ENCODE assay signal across 8 cellular contexts in the genomic region with DNA sequence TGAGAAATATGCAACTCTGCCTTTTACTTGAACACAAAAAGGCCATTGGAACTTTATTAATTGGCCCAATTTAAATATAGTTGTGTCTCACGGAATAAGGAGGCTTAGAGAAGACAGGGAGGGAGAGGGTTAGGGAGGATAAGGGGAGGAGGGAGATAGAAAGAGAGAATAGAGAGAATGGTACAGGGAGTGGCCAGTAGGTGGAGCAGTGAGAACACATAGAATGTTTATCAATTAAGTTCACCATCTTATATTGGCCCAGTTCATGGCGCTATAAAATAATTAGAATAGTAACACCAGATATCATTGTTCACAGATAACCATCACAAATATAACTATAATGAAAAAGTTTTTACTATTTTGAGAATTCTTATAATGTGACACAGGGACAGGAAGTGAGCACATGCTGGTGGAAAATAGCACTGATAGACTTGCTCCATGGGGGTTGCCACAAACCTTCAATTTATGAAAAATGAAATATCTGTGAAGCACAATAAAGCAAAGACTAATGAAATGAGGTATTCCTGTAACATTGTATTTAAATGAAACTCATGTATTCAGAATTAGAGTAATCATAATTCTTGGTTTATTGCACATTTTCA.
DNase-seq lines count a peak whose midpoint lies in the region; ATAC-seq, FAIRE-seq and TF ChIP-seq lines count a peak whose summit lies in the region.

No MANE protein-coding gene starts in this region.

- no peak for TF ChIP-seq RAD21 in HepG2 (CRISPR knock-in tag; IDR thresholded peaks at IDR 0.05)

- H3K9me3 ChIP-seq in HepG2 (ENCODE audit: low read length), result no peaks in the 10 kb centered on the region

- FAIRE-seq in HepG2 (lab: Jason Lieb, UNC), result no peak

- TF ChIP-seq EP300 in HepG2 (IDR thresholded peaks at IDR 0.05; ENCODE audit: low read depth in 2 of 2, low read length in 2 of 2) (no peak), HepG2 (CRISPR knock-in tag; IDR thresholded peaks at IDR 0.05; ENCODE audit: borderline replicate concordance) (no peak)

- no peaks in the 10 kb centered on the region for H3K27me3 ChIP-seq in HepG2 (ENCODE audit: control insufficient read depth in 1 of 2, insufficient read depth in 2 of 2, low read length in 2 of 2)

- H3K9ac ChIP-seq in HepG2 (ENCODE audit: insufficient read depth, low read depth, low read length), result no peak overlapping the region

- H3K36me3 Mint-ChIP-seq in Calu3 (ENCODE audit: insufficient read depth, unreplicated experiment), result no peaks in the 10 kb centered on the region
- no peaks in the 10 kb centered on the region for H3K36me3 Mint-ChIP-seq in activated T-helper 17 cell treated with anti-CD3 and anti-CD28 coated beads, Interleukin-2, amount 50 U/mL, for 72 hours (ENCODE audit: low read depth)

- no peak overlapping the region for H3K27ac ChIP-seq in HepG2 (ENCODE audit: extremely low read length, insufficient read depth, low read length)

- H4K20me1 ChIP-seq in HepG2 (ENCODE audit: insufficient read depth, low read length), result no peaks in the 10 kb centered on the region

- H3K27ac Mint-ChIP-seq in Calu3 (ENCODE audit: unreplicated experiment), result no peak overlapping the region
- no peak overlapping the region for H3K27ac Mint-ChIP-seq in activated T-helper 17 cell treated with anti-CD3 and anti-CD28 coated beads, Interleukin-2, amount 50 U/mL, for 72 hours

- no peaks in the 10 kb centered on the region for H3K36me3 ChIP-seq in HepG2 (replicated peaks in 1 of 2; ENCODE audit: control insufficient read depth in 1 of 2, insufficient read depth in 2 of 2, low read length in 2 of 2)

- in situ Hi-C loops in HepG2 (cut with HindIII; ENCODE audit: extremely low pct_ligation_motif_present, low pct_unique_long_range_greater_than_20kb), result no loop called here

- no peaks in the 10 kb centered on the region for H3K4me1 ChIP-seq in HepG2 (ENCODE audit: insufficient read depth, low read length)

- no peaks in the 10 kb centered on the region for H3K9me3 Mint-ChIP-seq in Calu3 (ENCODE audit: low read depth, unreplicated experiment)
- H3K9me3 Mint-ChIP-seq in activated T-helper 17 cell treated with anti-CD3 and anti-CD28 coated beads, Interleukin-2, amount 50 U/mL, for 72 hours, result no peaks in the 10 kb centered on the region

- no TSS peak for BruUV-seq in Calu3 (replicated peaks; lab: Mats Ljungman, UMichigan)
- BruUV-seq in HepG2 (replicated peaks; lab: Mats Ljungman, UMichigan), result no TSS peak

- intact Hi-C loops in Calu3 (cut with micrococcal nuclease; ENCODE audit: unreplicated experiment), result loop anchor here (1.0 kb wide), 2 partner anchors 77 to 149 kb away; no protein-coding TSS in a partner anchor
- intact Hi-C loops in HepG2 (cut with micrococcal nuclease; ENCODE audit: unreplicated experiment), result no loop called here

- peak; percentile 93 for ATAC-seq in GM18909 (IDR thresholded peaks at IDR 0.05; ENCODE audit: poor library complexity, unreplicated experiment)
- ATAC-seq in HG02981 (IDR thresholded peaks at IDR 0.05; ENCODE audit: unreplicated experiment), result peak; percentile 97
- ATAC-seq in activated T-helper 17 cell treated with anti-CD3 and anti-CD28 coated beads, Interleukin-2, amount 50 U/mL, for 72 hours (replicated peaks), result peak; percentile 62
- peak; percentile 90 for ATAC-seq in HepG2

- DNase-seq in Calu3, result peak; percentile 47
- DNase-seq in NCI-H1694 (lab: John Stamatoyannopoulos, UW), result peak; percentile 23
- peak; percentile 10 for DNase-seq in HepG2 (ENCODE audit: low spot score)
- no peak for DNase-seq in GDM1 (lab: John Stamatoyannopoulos, UW)
- no peak for DNase-seq in T-helper 9 cell

- no peak overlapping the region for H3K4me3 Mint-ChIP-seq in Calu3 (ENCODE audit: low read depth, unreplicated experiment)
- no peak overlapping the region for H3K4me3 Mint-ChIP-seq in activated T-helper 17 cell treated with anti-CD3 and anti-CD28 coated beads, Interleukin-2, amount 50 U/mL, for 72 hours

- TF ChIP-seq CTCF in Calu3 (IDR thresholded peaks at IDR 0.05; ENCODE audit: unreplicated experiment) (peak; percentile 56), HepG2 (CRISPR knock-in tag; IDR thresholded peaks at IDR 0.05) (peak; percentile 55)

- CTCF ChIA-PET in Calu3 (lab: Charles Lee), result interaction anchor here (0.9 to 1.0 kb wide), 3 partner anchors 78 to 159 kb away, joined by 3 to 6 read pairs (median 3); no protein-coding TSS in a partner anchor
- CTCF ChIA-PET in HepG2 (lab: Yijun Ruan, JAX; ENCODE audit: low intra/inter-chr PET ratio, low total read pairs), result no interaction called here

- WGBS in HepG2 (ENCODE audit: low lambda C conversion rate), result 0% methylated on average over 2 of the region's 2 CpGs

- no peak overlapping the region for H3K4me3 ChIP-seq in HepG2 (replicated peaks in 1 of 3; ENCODE audit: insufficient read depth in 1 of 3, low read depth in 2 of 3, low read length in 3 of 3)

- no peaks in the 10 kb centered on the region for H3K4me1 Mint-ChIP-seq in Calu3 (ENCODE audit: low read depth, unreplicated experiment)
- no peaks in the 10 kb centered on the region for H3K4me1 Mint-ChIP-seq in activated T-helper 17 cell treated with anti-CD3 and anti-CD28 coated beads, Interleukin-2, amount 50 U/mL, for 72 hours

- H3K27me3 Mint-ChIP-seq in Calu3 (ENCODE audit: unreplicated experiment), result no peaks in the 10 kb centered on the region
- H3K27me3 Mint-ChIP-seq in activated T-helper 17 cell treated with anti-CD3 and anti-CD28 coated beads, Interleukin-2, amount 50 U/mL, for 72 hours, result no peaks in the 10 kb centered on the region

- H3K79me2 ChIP-seq in HepG2 (ENCODE audit: insufficient read depth, low read length), result no peaks in the 10 kb centered on the region

- no peak overlapping the region for H3K4me2 ChIP-seq in HepG2 (ENCODE audit: low read depth, low read length)

- POLR2A ChIA-PET in HepG2 (lab: Yijun Ruan, JAX), result no interaction called here

- no peak for TF ChIP-seq POLR2A in HepG2 (IDR thresholded peaks at IDR 0.05; ENCODE audit: insufficient read depth in 1 of 2, low read depth in 2 of 2, low read length in 2 of 2)

- H2AFZ ChIP-seq in HepG2 (ENCODE audit: low read length), result no peak overlapping the region

TF ChIP-seq in HepG2, 621 proteins besides CTCF, POLR2A, EP300 and RAD21 (continues in another document):
- TF ChIP-seq MEIS2 (CRISPR knock-in tag; IDR thresholded peaks at IDR 0.05) (no peak), ZSCAN31 (CRISPR knock-in tag; IDR thresholded peaks at IDR 0.05; ENCODE audit: low read depth) (no peak), MIER2 (CRISPR knock-in tag; IDR thresholded peaks at IDR 0.05) (no peak), MTF1 (CRISPR knock-in tag; IDR thresholded peaks at IDR 0.05) (no peak), TEAD3 (CRISPR knock-in tag; optimal IDR thresholded peaks at IDR 0.05; ENCODE audit: borderline replicate concordance) (no peak), ZNF768 (CRISPR knock-in tag; IDR thresholded peaks at IDR 0.05) (no peak), STAG1 (CRISPR knock-in tag; IDR thresholded peaks at IDR 0.05) (peak; percentile 36; the same call in 1 of the 2 replicates), HNRNPK (IDR thresholded peaks at IDR 0.05; ENCODE audit: low read depth, low read length, poor library complexity, severe bottlenecking) (peak; percentile 73), ZNF263 (CRISPR knock-in tag; IDR thresholded peaks at IDR 0.05) (peak; percentile 77; the same call in 1 of the 2 replicates)
- TF ChIP-seq, protein P1, sequence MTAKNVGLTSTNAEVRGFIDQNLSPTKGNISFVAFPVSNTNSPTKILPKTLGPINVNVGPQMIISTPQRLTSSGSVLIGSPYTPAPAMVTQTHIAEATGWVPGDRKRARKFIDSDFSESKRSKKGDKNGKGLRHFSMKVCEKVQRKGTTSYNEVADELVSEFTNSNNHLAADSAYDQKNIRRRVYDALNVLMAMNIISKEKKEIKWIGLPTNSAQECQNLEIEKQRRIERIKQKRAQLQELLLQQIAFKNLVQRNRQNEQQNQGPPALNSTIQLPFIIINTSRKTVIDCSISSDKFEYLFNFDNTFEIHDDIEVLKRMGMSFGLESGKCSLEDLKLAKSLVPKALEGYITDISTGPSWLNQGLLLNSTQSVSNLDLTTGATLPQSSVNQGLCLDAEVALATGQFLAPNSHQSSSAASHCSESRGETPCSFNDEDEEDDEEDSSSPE (CRISPR knock-in tag; IDR thresholded peaks at IDR 0.05), result no peak
- TF ChIP-seq, protein P2, sequence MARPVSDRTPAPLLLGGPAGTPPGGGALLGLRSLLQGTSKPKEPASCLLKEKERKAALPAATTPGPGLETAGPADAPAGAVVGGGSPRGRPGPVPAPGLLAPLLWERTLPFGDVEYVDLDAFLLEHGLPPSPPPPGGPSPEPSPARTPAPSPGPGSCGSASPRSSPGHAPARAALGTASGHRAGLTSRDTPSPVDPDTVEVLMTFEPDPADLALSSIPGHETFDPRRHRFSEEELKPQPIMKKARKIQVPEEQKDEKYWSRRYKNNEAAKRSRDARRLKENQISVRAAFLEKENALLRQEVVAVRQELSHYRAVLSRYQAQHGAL (CRISPR knock-in tag; IDR thresholded peaks at IDR 0.05; ENCODE audit: not compliant biosample characterization), result no peak
- TF ChIP-seq, protein P3, sequence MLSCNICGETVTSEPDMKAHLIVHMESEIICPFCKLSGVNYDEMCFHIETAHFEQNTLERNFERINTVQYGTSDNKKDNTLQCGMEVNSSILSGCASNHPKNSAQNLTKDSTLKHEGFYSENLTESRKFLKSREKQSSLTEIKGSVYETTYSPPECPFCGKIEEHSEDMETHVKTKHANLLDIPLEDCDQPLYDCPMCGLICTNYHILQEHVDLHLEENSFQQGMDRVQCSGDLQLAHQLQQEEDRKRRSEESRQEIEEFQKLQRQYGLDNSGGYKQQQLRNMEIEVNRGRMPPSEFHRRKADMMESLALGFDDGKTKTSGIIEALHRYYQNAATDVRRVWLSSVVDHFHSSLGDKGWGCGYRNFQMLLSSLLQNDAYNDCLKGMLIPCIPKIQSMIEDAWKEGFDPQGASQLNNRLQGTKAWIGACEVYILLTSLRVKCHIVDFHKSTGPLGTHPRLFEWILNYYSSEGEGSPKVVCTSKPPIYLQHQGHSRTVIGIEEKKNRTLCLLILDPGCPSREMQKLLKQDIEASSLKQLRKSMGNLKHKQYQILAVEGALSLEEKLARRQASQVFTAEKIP (CRISPR knock-in tag; IDR thresholded peaks at IDR 0.05; ENCODE audit: borderline replicate concordance), result no peak
- TF ChIP-seq, protein P4, sequence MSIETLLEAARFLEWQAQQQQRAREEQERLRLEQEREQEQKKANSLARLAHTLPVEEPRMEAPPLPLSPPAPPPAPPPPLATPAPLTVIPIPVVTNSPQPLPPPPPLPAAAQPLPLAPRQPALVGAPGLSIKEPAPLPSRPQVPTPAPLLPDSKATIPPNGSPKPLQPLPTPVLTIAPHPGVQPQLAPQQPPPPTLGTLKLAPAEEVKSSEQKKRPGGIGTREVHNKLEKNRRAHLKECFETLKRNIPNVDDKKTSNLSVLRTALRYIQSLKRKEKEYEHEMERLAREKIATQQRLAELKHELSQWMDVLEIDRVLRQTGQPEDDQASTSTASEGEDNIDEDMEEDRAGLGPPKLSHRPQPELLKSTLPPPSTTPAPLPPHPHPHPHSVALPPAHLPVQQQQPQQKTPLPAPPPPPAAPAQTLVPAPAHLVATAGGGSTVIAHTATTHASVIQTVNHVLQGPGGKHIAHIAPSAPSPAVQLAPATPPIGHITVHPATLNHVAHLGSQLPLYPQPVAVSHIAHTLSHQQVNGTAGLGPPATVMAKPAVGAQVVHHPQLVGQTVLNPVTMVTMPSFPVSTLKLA (IDR thresholded peaks at IDR 0.05), result no peak

Comparison
In these comparisons a context has a peak if more than half of its experiments do, and no peak if none do; other contexts are left out.
1. DNase-seq: peak in Calu3 (single experiment), NCI-H1694 (single experiment) and HepG2 (single experiment); none in GDM1 (single experiment) and T-helper 9 cell (single experiment).
2. Peak in every context shown above with its lines, with median percentiles within 50 percentile points of each other: ATAC-seq.